ENCODE assay signal across 8 cellular contexts in genomic region chr11:66676931-66677598, GRCh38. TPM values are rescaled to one million over a fixed set of nuclear protein-coding genes. Genes with fewer than 3 reads are reported as not detected.
DNase-seq lines count a peak whose midpoint lies in the region; ATAC-seq and TF ChIP-seq lines count a peak whose summit lies in the region.

No MANE protein-coding gene starts in this region.

- DNase-seq in CD8-positive, alpha-beta T cell, result no peak
- DNase-seq in MG63, result no peak
- DNase-seq in endodermal cell, result no peak
- DNase-seq in DMS153 (lab: John Stamatoyannopoulos, UW), result no peak
- DNase-seq in NCI-H146 treated with DMSO at 0.1 percent for 48 hours (lab: John Stamatoyannopoulos, UW; ENCODE audit: unreplicated experiment), result no peak
- DNase-seq in activated CD4-positive, alpha-beta T cell treated with anti-CD3 and anti-CD28 coated beads, Interleukin-2, amount 50 U/mL, for 4 hours, result no peak

- peak overlapping the region; percentile 88 for H3K4me3 Mint-ChIP-seq in CD8-positive, alpha-beta T cell
- peak overlapping the region; percentile 88 for H3K4me3 Mint-ChIP-seq in endodermal cell

- peaks cover 38% of the 10 kb centered on the region for H3K4me1 Mint-ChIP-seq in CD8-positive, alpha-beta T cell (ENCODE audit: low read depth)
- H3K4me1 Mint-ChIP-seq in endodermal cell, result peaks cover 29% of the 10 kb centered on the region

- peak overlapping the region; percentile 41 for H2AFZ ChIP-seq in neuron (ENCODE audit: low read depth, low read length)

- H3K9ac ChIP-seq in endodermal cell (ENCODE audit: extremely low read depth, low read length, poor library complexity, severe bottlenecking), result peak overlapping the region; percentile 77

- TF ChIP-seq CTCF in CD8-positive, alpha-beta T cell (IDR thresholded peaks at IDR 0.05), result no peak
- TF ChIP-seq CTCF in endodermal cell (conservative IDR thresholded peaks at IDR 0.05), result no peak

- H3K4me1 ChIP-seq in CD8-positive, alpha-beta T cell (ENCODE audit: insufficient read depth, low read length), result peaks cover 24% of the 10 kb centered on the region
- H3K4me1 ChIP-seq in endodermal cell (ENCODE audit: control insufficient read depth, insufficient read depth, low read length) (no peaks in the 10 kb centered on the region), neuron (ENCODE audit: insufficient read depth, low read length) (peaks cover 27% of the 10 kb centered on the region)

- H3K27ac Mint-ChIP-seq in CD8-positive, alpha-beta T cell, result peak overlapping the region; percentile 99
- peak overlapping the region; percentile 99 for H3K27ac Mint-ChIP-seq in endodermal cell

- peak overlapping the region; percentile 79 for H3K4me3 ChIP-seq in CD8-positive, alpha-beta T cell (ENCODE audit: low read depth, low read length)
- H3K4me3 ChIP-seq in MG63 (peak overlapping the region; percentile 70), endodermal cell (ENCODE audit: low read length) (peak overlapping the region; percentile 97), neuron (ENCODE audit: low read length) (peak overlapping the region; percentile 95)

- H3K27me3 ChIP-seq in CD8-positive, alpha-beta T cell (ENCODE audit: insufficient read depth, low read length), result no peaks in the 10 kb centered on the region
- H3K27me3 ChIP-seq in MG63 (no peaks in the 10 kb centered on the region), endodermal cell (ENCODE audit: control insufficient read depth, insufficient read depth, low read length, poor library complexity, severe bottlenecking) (no peaks in the 10 kb centered on the region), neuron (ENCODE audit: insufficient read depth, low read length) (no peaks in the 10 kb centered on the region)

- no peaks in the 10 kb centered on the region for H3K9me3 ChIP-seq in CD8-positive, alpha-beta T cell (ENCODE audit: low read length)
- H3K9me3 ChIP-seq in MG63, result no peaks in the 10 kb centered on the region
- H3K9me3 ChIP-seq in endodermal cell (ENCODE audit: control insufficient read depth, low read length), result no peaks in the 10 kb centered on the region
- H3K9me3 ChIP-seq in neuron (ENCODE audit: low read length), result peaks cover 2% of the 10 kb centered on the region

- H3K27me3 Mint-ChIP-seq in CD8-positive, alpha-beta T cell (ENCODE audit: low read depth), result no peaks in the 10 kb centered on the region
- no peaks in the 10 kb centered on the region for H3K27me3 Mint-ChIP-seq in endodermal cell (ENCODE audit: insufficient read depth)

- H3K27ac ChIP-seq in CD8-positive, alpha-beta T cell (ENCODE audit: low read depth, low read length), result peak overlapping the region; percentile 97
- peak overlapping the region; percentile 99 for H3K27ac ChIP-seq in endodermal cell (ENCODE audit: low read depth, low read length)

- peaks cover 6% of the 10 kb centered on the region for H3K36me3 Mint-ChIP-seq in CD8-positive, alpha-beta T cell
- peaks cover 21% of the 10 kb centered on the region for H3K36me3 Mint-ChIP-seq in endodermal cell (ENCODE audit: low read depth)

- ATAC-seq in CD8-positive, alpha-beta T cell, result no peak
- ATAC-seq in HG03108 (IDR thresholded peaks at IDR 0.05; ENCODE audit: unreplicated experiment), result no peak

- H3K9me3 Mint-ChIP-seq in CD8-positive, alpha-beta T cell, result no peaks in the 10 kb centered on the region
- no peaks in the 10 kb centered on the region for H3K9me3 Mint-ChIP-seq in endodermal cell

- no peaks in the 10 kb centered on the region for H3K36me3 ChIP-seq in CD8-positive, alpha-beta T cell (ENCODE audit: insufficient read depth, low read length)
- H3K36me3 ChIP-seq in MG63, result peaks cover 29% of the 10 kb centered on the region
- H3K36me3 ChIP-seq in endodermal cell (ENCODE audit: control insufficient read depth, insufficient read depth, low read length), result peaks cover 26% of the 10 kb centered on the region
- peaks cover 24% of the 10 kb centered on the region for H3K36me3 ChIP-seq in neuron (ENCODE audit: insufficient read depth, low read length)

- POLR2A ChIA-PET in CD8-positive, alpha-beta T cell (lab: Charles Lee), result interaction anchor here (0.6 to 3.0 kb wide), 29 partner anchors 10 to 1664 kb away, joined by 3 to 57 read pairs (median 7); partner anchors contain the start of genes ACTN3, CCDC87, CCS and CTSF

- 26 to 29% methylated on average over 9 to 25 of the region's 27 CpGs for WGBS in endodermal cell (ENCODE audit: insufficient coverage in 1 of 2, insufficient read length in 1 of 2), 2 experiments

- intact Hi-C loops in CD8-positive, alpha-beta T cell (cut with DNase I, micrococcal nuclease), result loop anchor here (1.0 to 5.0 kb wide), 8 partner anchors 39 to 364 kb away; partner anchors contain the start of genes RBM14 (in 2 of the 2), RBM4 (in 2 of the 2), CCDC87 (in 1 of the 2) and CCS (in 1 of the 2)

- CTCF ChIA-PET in CD8-positive, alpha-beta T cell (lab: Charles Lee), result interaction anchor here (0.9 to 7.6 kb wide), 23 partner anchors 13 to 332 kb away, joined by 3 to 280 read pairs (median 12); partner anchors contain the start of genes ACTN3, CCDC87, CCS and CTSF

RNA-seq across cellular contexts. Expression of gene RBM4B, which starts 0.6 kb away (rescaled TPM):
- 1 to 10 TPM; 5.4 to 5.6 TPM for total RNA-seq in CD8-positive, alpha-beta T cell
- total RNA-seq in MG63 (2014; rRNA removed; shearing (Covaris generic); ENCODE audit: low replicate concordance), result 15.7 and 26.6 TPM in 2 replicates
- total RNA-seq in endodermal cell, result 10 to 100 TPM; 23.3 to 28.5 TPM
- 48.4 TPM for polyA plus RNA-seq in endodermal cell (2013, experiment 1 of 2)
- polyA plus RNA-seq in endodermal cell (2013, experiment 2 of 2), result 41.6 TPM

RNA-seq across cellular contexts. Expression of gene RBM4, which starts 38.6 kb away (rescaled TPM):
- 100 to 1,000 TPM; 183 to 191 TPM for total RNA-seq in CD8-positive, alpha-beta T cell
- total RNA-seq in MG63 (2014; rRNA removed; shearing (Covaris generic); ENCODE audit: low replicate concordance), result 136 and 213 TPM in 2 replicates
- 100 to 1,000 TPM; 151 to 191 TPM for total RNA-seq in endodermal cell
- 176 TPM for polyA plus RNA-seq in endodermal cell (2013, experiment 1 of 2)
- 157 TPM for polyA plus RNA-seq in endodermal cell (2013, experiment 2 of 2)

RNA-seq across cellular contexts. Expression of gene SPTBN2, which starts 52.0 kb away (rescaled TPM):
- not detected for total RNA-seq in CD8-positive, alpha-beta T cell
- total RNA-seq in MG63 (2014; rRNA removed; shearing (Covaris generic); ENCODE audit: low replicate concordance), result 20.0 and 25.8 TPM in 2 replicates
- total RNA-seq in endodermal cell, result 10 to 100 TPM; 36.0 to 46.0 TPM
- 39.9 TPM for polyA plus RNA-seq in endodermal cell (2013, experiment 1 of 2)
- polyA plus RNA-seq in endodermal cell (2013, experiment 2 of 2), result 31.3 TPM

Comparison
In these comparisons a context has a peak if more than half of its experiments do, and no peak if none do; other contexts are left out.
1. RNA of gene SPTBN2, which starts 52.0 kb away (total RNA-seq): 36.0 to 46.0 TPM in endodermal cell and 20.0 to 25.8 TPM in MG63; not detected in CD8-positive, alpha-beta T cell; every median in the first group is over 10 times any median in the second.
2. Peak in every context shown above with its lines, with median percentiles within 50 percentile points of each other: H3K4me3 ChIP-seq.